31 cellular contexts compared by ENCODE assay signal in genomic region chr11:40998888-40999287, GRCh38.
"Had no signal": no experiment of that assay in that cellular context is flagged by ENCODE, and none has a peak within 500 bp of the region (broad histone marks: within the 10 kb centered on the region; RNA-seq: fewer than 3 reads in every experiment).

No MANE protein-coding gene starts in this region.

- H3K9me3 Mint-ChIP-seq: activated B cell treated with CpG ODN at 0.5 μM for 24 hours had no signal

- H3K4me3 ChIP-seq: body of pancreas, esophagus squamous epithelium, gastroesophageal sphincter had no signal

- H3K27me3 ChIP-seq: body of pancreas, esophagus squamous epithelium, gastroesophageal sphincter had no signal

- H3K27ac Mint-ChIP-seq: activated B cell treated with CpG ODN at 0.5 μM for 24 hours; activated CD8-positive, alpha-beta T cell treated with anti-CD3 and anti-CD28 coated beads for 36 hours; activated naive CD8-positive, alpha-beta T cell; activated T-helper 17 cell treated with anti-CD3 and anti-CD28 coated beads, Interleukin-2, amount 50 U/mL, for 72 hours; T-helper 17 cell; T-helper 2 cell treated with Interferon-gamma antibody and Interleukin-4, amounts not matched to agents 5 μg/mL and 100 μg/mL, for 36 hours had no signal

- ATAC-seq: activated CD4-positive, CD25-positive, alpha-beta regulatory T cell treated with anti-CD3 and anti-CD28 coated beads, Interleukin-2, amount 50 U/mL, for 24 hours; activated CD8-positive, alpha-beta T cell treated with anti-CD3 and anti-CD28 coated beads for 36 hours; activated T-cell treated with anti-CD3 and anti-CD28 coated beads, Interleukin-2, amount 50 U/mL, for 4 hours; activated T-helper 17 cell treated with anti-CD3 and anti-CD28 coated beads, Interleukin-2, amount 50 U/mL, for 72 hours; body of pancreas; gastroesophageal sphincter; T-helper 17 cell had no signal

- DNase-seq: activated B cell treated with CpG ODN at 0.5 μM for 24 hours; activated CD4-positive, alpha-beta T cell treated with anti-CD3 and anti-CD28 coated beads for 48 hours; activated CD4-positive, alpha-beta T cell treated with anti-CD3 and anti-CD28 coated beads, Interleukin-2, amount 50 U/mL, for 1 hour; activated CD4-positive, alpha-beta T cell treated with anti-CD3 and anti-CD28 coated beads, Interleukin-2, amount 50 U/mL, for 48 hours; activated CD8-positive, alpha-beta memory T cell treated with anti-CD3 and anti-CD28 coated beads for 24 hours; activated CD8-positive, alpha-beta T cell treated with anti-CD3 and anti-CD28 coated beads for 36 hours; activated effector memory CD4-positive, alpha-beta T cell treated with Interleukin-2 at 50 U/mL for 16 hours; activated gamma-delta T cell treated with Interleukin-2 at 50 U/mL for 16 hours; activated naive CD4-positive, alpha-beta T cell treated with anti-CD3 and anti-CD28 coated beads, Interleukin-2, amount 50 U/mL, for 16 hours; activated naive CD4-positive, alpha-beta T cell treated with Interleukin-2 at 50 U/mL for 16 hours; activated T-cell treated with anti-CD3 and anti-CD28 coated beads, Interleukin-2, amount 50 U/mL, for 4 hours; amniotic stem cell; anterior cingulate cortex; body of pancreas; caudate nucleus; cortex of kidney; dermis blood vessel endothelial cell; effector CD4-positive, alpha-beta T cell; esophagus squamous epithelium; foreskin melanocyte; head of caudate nucleus; T-helper 1 cell; T-helper 17 cell; T1000; WERI-Rb-1 had no signal

- H3K4me1 ChIP-seq: body of pancreas, esophagus squamous epithelium, gastroesophageal sphincter had no signal

- H3K4me1 Mint-ChIP-seq: activated B cell treated with CpG ODN at 0.5 μM for 24 hours; activated T-helper 17 cell treated with anti-CD3 and anti-CD28 coated beads, Interleukin-2, amount 50 U/mL, for 72 hours; T-helper 17 cell had no signal

- H3K36me3 Mint-ChIP-seq: activated naive CD8-positive, alpha-beta T cell had no signal

- H3K27ac ChIP-seq: body of pancreas, epithelial cell of prostate, esophagus squamous epithelium, gastroesophageal sphincter, WERI-Rb-1 had no signal

- H3K4me3 Mint-ChIP-seq: activated B cell treated with CpG ODN at 0.5 μM for 24 hours; activated CD8-positive, alpha-beta T cell treated with anti-CD3 and anti-CD28 coated beads for 36 hours; activated naive CD8-positive, alpha-beta T cell; activated T-cell treated with anti-CD3 and anti-CD28 coated beads, Interleukin-2, amount 50 U/mL, for 4 hours; activated T-helper 17 cell treated with anti-CD3 and anti-CD28 coated beads, Interleukin-2, amount 50 U/mL, for 72 hours; T-helper 17 cell; T-helper 2 cell treated with Interferon-gamma antibody and Interleukin-4, amounts not matched to agents 5 μg/mL and 100 μg/mL, for 36 hours had no signal

- H3K9me3 ChIP-seq: body of pancreas, esophagus squamous epithelium, gastroesophageal sphincter had no signal

- H3K36me3 ChIP-seq: esophagus squamous epithelium, gastroesophageal sphincter, WERI-Rb-1 had no signal
